1 cellular context compared by ENCODE assay signal in genomic region chr20:21513881-21514540, GRCh38.
TF ChIP-seq lines count a peak whose summit lies in the region.

Gene NKX2-2, minus strand, starts transcription at chr20:21514064. Its CDS starts 395 bp downstream, at chr20:21513669.

TF ChIP-seq in GM12891, 5 proteins besides CTCF, POLR2A, EP300 and RAD21 (continued from another document):
- TF ChIP-seq SPI1 (IDR thresholded peaks at IDR 0.05; ENCODE audit: low read depth, low read length) (no peak), TAF1 (IDR thresholded peaks at IDR 0.05; ENCODE audit: low read depth, low read length) (no peak)
